ENCODE assay signal across 8 cellular contexts in genomic region chr19:1102407-1103106, GRCh38. TPM values are rescaled to one million over a fixed set of nuclear protein-coding genes. Genes with fewer than 3 reads are reported as not detected.
A peak's percentile ranks its signal among the peaks of the same experiment; 100 is the strongest.
DNase-seq lines count a peak whose midpoint lies in the region; ATAC-seq and TF ChIP-seq lines count a peak whose summit lies in the region.

No MANE protein-coding gene starts in this region.

- no peak overlapping the region for H2BK15ac ChIP-seq in H9 (ENCODE audit: low read depth, low read length)

- no peak overlapping the region for H3K23ac ChIP-seq in H9 (ENCODE audit: insufficient read length, low read depth, low read length)

- H3K56ac ChIP-seq in H9 (ENCODE audit: insufficient read length, low read depth, low read length), result no peak overlapping the region

- no peaks in the 10 kb centered on the region; the same call in 1 of the 2 replicates for H3K79me2 ChIP-seq in H9 (ENCODE audit: insufficient read depth, low read length)

- no peaks in the 10 kb centered on the region for H3K27me3 ChIP-seq in H9 (ENCODE audit: insufficient read depth, low read length)

- H3K4me1 Mint-ChIP-seq in H9, result peaks cover 10 to 24% of the 10 kb centered on the region in 2 experiments

- no peak overlapping the region for H4K91ac ChIP-seq in H9 (ENCODE audit: insufficient read length, low read depth, low read length)

- H2BK5ac ChIP-seq in H9 (ENCODE audit: insufficient read length, low read length), result no peak overlapping the region

- no peak overlapping the region for H2AFZ ChIP-seq in H9 (ENCODE audit: low read length)

- no peak overlapping the region for H3K4me3 ChIP-seq in GM12864 (ENCODE audit: low read depth, low read length)

- H3K27ac ChIP-seq in H9 (ENCODE audit: insufficient read length, low read depth, low read length), result no peak overlapping the region

- no peak overlapping the region for H4K5ac ChIP-seq in H9 (ENCODE audit: insufficient read length, low read depth, low read length)

- H3K27me3 Mint-ChIP-seq in H9 (ENCODE audit: low read depth), result no peaks in the 10 kb centered on the region; the same call in 1 of the 2 replicates

- no peak overlapping the region for H3K4me2 ChIP-seq in H9 (ENCODE audit: insufficient read depth, insufficient read length, low read length)

- no peak overlapping the region for H3K14ac ChIP-seq in H9 (ENCODE audit: insufficient read depth, low read length)

- ATAC-seq in HG03520 (IDR thresholded peaks at IDR 0.05; ENCODE audit: unreplicated experiment), result no peak

- no peak overlapping the region for H3K4ac ChIP-seq in H9 (ENCODE audit: low read depth, low read length)

- no peaks in the 10 kb centered on the region for H4K20me1 ChIP-seq in H9 (ENCODE audit: control insufficient read depth, insufficient read depth, insufficient read length)

- no peaks in the 10 kb centered on the region for H3K23me2 ChIP-seq in H9 (ENCODE audit: insufficient read length, low read depth, low read length, poor library complexity, severe bottlenecking)

- peaks cover 0 to 3% of the 10 kb centered on the region in 2 experiments; a peak in 1 of 5 replicates for H3K9me3 Mint-ChIP-seq in H9

- no peak overlapping the region for H3T11ph ChIP-seq in H9 (ENCODE audit: low read length)

- H3K9me3 ChIP-seq in H9 (ENCODE audit: control insufficient read depth, low read depth, low read length), result no peaks in the 10 kb centered on the region

- H3K27ac Mint-ChIP-seq in H9, result peak overlapping the region in 1 of 3 experiments; percentile 68; a peak in 1 of 7 replicates

- H3K4me1 ChIP-seq in H9 (ENCODE audit: insufficient read depth, low read length), result 0 out of 2 replicates have a peak, but pooled peaks cover 2% of the 10 kb centered on the region

- no peaks in the 10 kb centered on the region for H3K79me1 ChIP-seq in H9 (ENCODE audit: insufficient read depth, low read depth, low read length, poor library complexity, severe bottlenecking)

- no peak overlapping the region for H2BK120ac ChIP-seq in H9 (ENCODE audit: low read depth, low read length, poor library complexity, severe bottlenecking)

- peak; percentile 66 for DNase-seq in GM12864 (ENCODE audit: low read depth)
- DNase-seq in NOMO-1 treated with dmso at 0.1 percent for 144 hours (lab: John Stamatoyannopoulos, UW; ENCODE audit: unreplicated experiment), result peak; percentile 44
- DNase-seq in amniotic stem cell (lab: John Stamatoyannopoulos, UW), result peak; percentile 88
- peak; percentile 96 for DNase-seq in kidney glomerular epithelial cell (lab: John Stamatoyannopoulos, UW)
- peak; percentile 48 for DNase-seq in stimulated activated CD8-positive, alpha-beta memory T cell treated with anti-CD3 and anti-CD28 coated beads, Interleukin-12 subunit alpha, Interleukin-12 subunit beta, amount 100 ng/mL, for 4 hours (ENCODE audit: low read depth)
- DNase-seq in H9, result no peak
- no peak for DNase-seq in NCI-H1694 treated with DMSO at 0.1 percent for 48 hours (lab: John Stamatoyannopoulos, UW)

- H2BK20ac ChIP-seq in H9 (ENCODE audit: low read depth, low read length, poor library complexity, severe bottlenecking), result no peak overlapping the region

- H3K36me3 Mint-ChIP-seq in H9 (ENCODE audit: insufficient read depth in 1 of 3, low read depth in 3 of 3), result peaks cover 0 to 16% (median 7%) of the 10 kb centered on the region in 3 experiments; a peak in 4 of 7 replicates

- peak overlapping the region in 1 of 2 experiments; percentile 69; a peak in 2 of 5 replicates for H3K4me3 Mint-ChIP-seq in H9

- no peak overlapping the region for H3K9ac ChIP-seq in H9 (ENCODE audit: extremely low read depth, insufficient read length, low read length)

- WGBS in H9 (ENCODE audit: extremely low coverage, insufficient read length, low lambda C conversion rate), result no CpG with 5 or more reads among the region's 16 CpGs

- TF ChIP-seq CTCF in GM12864 (IDR thresholded peaks at IDR 0.05; ENCODE audit: low read depth, low read length, missing control alignments) (no peak), H9 (conservative IDR thresholded peaks at IDR 0.05) (no peak)

- H3K18ac ChIP-seq in H9 (ENCODE audit: insufficient read length, low read depth, low read length), result no peak overlapping the region

- no peak overlapping the region for H2AK5ac ChIP-seq in H9 (ENCODE audit: insufficient read length, low read length)

- no peak overlapping the region for H4K8ac ChIP-seq in H9 (replicated peaks; ENCODE audit: insufficient read length, low read depth, low read length)

- H2BK12ac ChIP-seq in H9 (ENCODE audit: insufficient read length, low read depth, low read length), result no peak overlapping the region

RNA-seq across cellular contexts. Expression of gene GPX4, which starts 1.2 kb away (rescaled TPM):
- 355 and 363 TPM in 2 replicates for total RNA-seq in H9 (2021)

RNA-seq across cellular contexts. Expression of gene POLR2E, which starts 7.4 kb away (rescaled TPM):
- 261 and 272 TPM in 2 replicates for total RNA-seq in H9 (2021)

RNA-seq across cellular contexts. Expression of gene ARHGAP45, which starts 35.6 kb away (rescaled TPM):
- total RNA-seq in H9 (2021), result 35.0 and 39.8 TPM in 2 replicates

Comparison
In these comparisons a context has a peak if more than half of its experiments do, and no peak if none do; other contexts are left out.
1. DNase-seq: peak in GM12864 (single experiment), NOMO-1 treated with dmso at 0.1 percent for 144 hours (single experiment), amniotic stem cell (single experiment), kidney glomerular epithelial cell (single experiment) and stimulated activated CD8-positive, alpha-beta memory T cell treated with anti-CD3 and anti-CD28 coated beads, Interleukin-12 subunit alpha, Interleukin-12 subunit beta, amount 100 ng/mL, for 4 hours (single experiment); none in H9 (single experiment) and NCI-H1694 treated with DMSO at 0.1 percent for 48 hours (single experiment).